Comparison of ENCODE assay signal across 18 cellular contexts in the genomic region with DNA sequence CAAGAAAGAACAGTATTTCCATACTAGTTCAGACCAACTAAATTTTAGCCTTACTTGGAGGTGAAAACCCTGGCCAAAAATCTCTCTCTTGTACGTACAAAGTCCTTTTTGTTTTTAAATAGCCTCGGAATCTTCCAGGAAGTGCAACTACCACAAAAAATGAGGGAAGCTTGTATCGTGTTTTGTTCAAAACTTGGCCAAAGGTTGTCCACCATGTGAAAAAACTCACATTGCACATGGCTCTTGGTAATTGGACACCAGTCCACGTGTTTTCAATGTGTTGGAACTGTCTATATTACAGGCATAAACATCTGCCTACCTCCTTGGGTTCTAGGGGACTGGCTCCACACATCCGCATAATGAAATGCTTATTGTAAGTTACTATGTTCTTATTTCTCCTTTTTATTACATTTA. TPM values are rescaled to one million over a fixed set of nuclear protein-coding genes. Genes with fewer than 3 reads are reported as not detected.
A peak's percentile ranks its signal among the peaks of the same experiment; 100 is the strongest.
DNase-seq lines count a peak whose midpoint lies in the region; ATAC-seq and TF ChIP-seq lines count a peak whose summit lies in the region.
"Had no signal": no experiment of that assay in that cellular context is flagged by ENCODE, and none has a peak within 500 bp of the region (broad histone marks: within the 10 kb centered on the region; RNA-seq: fewer than 3 reads in every experiment).

No MANE protein-coding gene starts in this region.

- no peak overlapping the region for H3K4me2 ChIP-seq in OCI-LY7 (ENCODE audit: low read length)

- no TSS peak for BruUV-seq in OCI-LY7 (replicated peaks; lab: Mats Ljungman, UMichigan)

- H4K20me1 ChIP-seq in OCI-LY7 (ENCODE audit: insufficient read depth, low read length), result no peaks in the 10 kb centered on the region

- intact Hi-C loops in OCI-LY7 (cut with micrococcal nuclease; ENCODE audit: unreplicated experiment), result no loop called here

- H3K27me3 ChIP-seq in skeletal muscle tissue (ENCODE audit: control insufficient read depth in 3 of 3, insufficient read depth in 3 of 3, low read length in 3 of 3), result no peaks in the 10 kb centered on the region
- H3K27me3 ChIP-seq: BLaER1 treated with 17β-estradiol and CSF1 and Interleukin-3, amounts not matched to agents 10 nM and 100 nM; left lung; upper lobe of left lung had no signal

- H3K4me1 ChIP-seq in skeletal muscle tissue (ENCODE audit: control insufficient read depth in 3 of 3, insufficient read depth in 3 of 3, low read length in 3 of 3), result peaks cover 9 to 13% (median 12%) of the 10 kb centered on the region in 3 donors
- H3K4me1 ChIP-seq in OCI-LY7 (ENCODE audit: insufficient read depth, low read length, poor library complexity, severe bottlenecking), result no peaks in the 10 kb centered on the region

- TF ChIP-seq CTCF in astrocyte of the spinal cord (IDR thresholded peaks at IDR 0.05; ENCODE audit: low read depth, low read length) (no peak), foreskin fibroblast (IDR thresholded peaks at IDR 0.05; ENCODE audit: low read depth, low read length) (no peak), OCI-LY7 (conservative IDR thresholded peaks at IDR 0.05; ENCODE audit: low read length) (no peak)

- CTCF ChIA-PET in OCI-LY7 (lab: Charles Lee; ENCODE audit: unreplicated experiment), result interaction anchor here (0.6 kb wide), 1 partner anchor 50 kb away, joined by 3 read pairs; no protein-coding TSS in a partner anchor

- H3K36me3 ChIP-seq in skeletal muscle tissue (ENCODE audit: control insufficient read depth in 3 of 3, insufficient read depth in 3 of 3, low read length in 3 of 3) (peaks cover 3 to 9% (median 8%) of the 10 kb centered on the region in 3 donors), OCI-LY7 (ENCODE audit: insufficient read depth, low read length) (peaks cover 12% of the 10 kb centered on the region; the same call in 1 of the 2 replicates)

- no peaks in the 10 kb centered on the region for H3K9me3 ChIP-seq in skeletal muscle tissue (ENCODE audit: control insufficient read depth in 3 of 3, low read length in 3 of 3)
- H3K9me3 ChIP-seq in OCI-LY7 (ENCODE audit: low read length), result no peaks in the 10 kb centered on the region
- H3K9me3 ChIP-seq: BLaER1 treated with 17β-estradiol and CSF1 and Interleukin-3, amounts not matched to agents 10 nM and 100 nM; left lung; upper lobe of left lung had no signal

- ATAC-seq in GM18873 (IDR thresholded peaks at IDR 0.05; ENCODE audit: low FRiP score, unreplicated experiment), result no peak
- ATAC-seq: effector memory CD8-positive, alpha-beta T cell; left lung; natural killer cell had no signal

- in situ Hi-C loops in astrocyte of the spinal cord (cut with HindIII; ENCODE audit: low sequenced_read_pairs), result no loop called here

- peak overlapping the region; percentile 62 for H3K27ac ChIP-seq in skeletal muscle tissue (ENCODE audit: low read depth, low read length)
- no peak overlapping the region for H3K27ac ChIP-seq in OCI-LY7 (ENCODE audit: low read depth, low read length, poor library complexity, severe bottlenecking)

- H2AFZ ChIP-seq in OCI-LY7 (ENCODE audit: low read length), result no peak overlapping the region

- DNase-seq in GM03348 (ENCODE audit: low spot score) (peak; percentile 33), astrocyte of the spinal cord (ENCODE audit: low read depth, low spot score) (peak; percentile 27), foreskin fibroblast (peak; percentile 77 to 87), NOMO-1 (lab: John Stamatoyannopoulos, UW; ENCODE audit: unreplicated experiment in 2 of 2) (no peak), hippocampal formation (lab: John Stamatoyannopoulos, UW) (no peak), OCI-LY7 (ENCODE audit: low spot score) (no peak)
- DNase-seq: activated CD4-positive, alpha-beta T cell treated with anti-CD3 and anti-CD28 coated beads for 48 hours; activated T-cell treated with anti-CD3 and anti-CD28 coated beads for 4 hours; effector memory CD8-positive, alpha-beta T cell; KG1; left lung; natural killer cell; NCI-H226; stimulated activated CD4-positive, alpha-beta T cell treated with anti-CD3 and anti-CD28 coated beads, Interleukin-4, amount 100 ng/mL, for 4 hours; upper lobe of left lung had no signal

- H3K4me3 ChIP-seq in astrocyte of the spinal cord (ENCODE audit: low read depth, low read length) (no peak overlapping the region), foreskin fibroblast (ENCODE audit: low read depth in 1 of 2, low read length in 2 of 2) (no peak overlapping the region), skeletal muscle tissue (ENCODE audit: low read length in 3 of 3) (no peak overlapping the region), OCI-LY7 (ENCODE audit: low read depth, low read length, poor library complexity, severe bottlenecking) (no peak overlapping the region)
- H3K4me3 ChIP-seq: BLaER1 treated with 17β-estradiol and CSF1 and Interleukin-3, amounts not matched to agents 10 nM and 100 nM; left lung; upper lobe of left lung had no signal

- no peak overlapping the region for H3K9ac ChIP-seq in skeletal muscle tissue (ENCODE audit: low read depth in 1 of 3, low read length in 3 of 3)
- H3K9ac ChIP-seq: BLaER1 treated with 17β-estradiol and CSF1 and Interleukin-3, amounts not matched to agents 10 nM and 100 nM had no signal

- no peaks in the 10 kb centered on the region for H3K9me2 ChIP-seq in OCI-LY7 (ENCODE audit: insufficient read depth, low read length)

- POLR2A ChIA-PET in OCI-LY7 (lab: Charles Lee), result no interaction called here

- no peaks in the 10 kb centered on the region for H3K79me2 ChIP-seq in OCI-LY7 (ENCODE audit: insufficient read depth, low read depth, low read length)

RNA-seq across cellular contexts. Expression of a gene that starts 15.2 kb away (rescaled TPM):
- total RNA-seq in skeletal muscle tissue, result 28.2 TPM
- total RNA-seq in OCI-LY7 (2014; rRNA removed; shearing (Covaris generic)), result 77.8 and 115 TPM in 2 replicates
- total RNA-seq in OCI-LY7 (2022), result 68.0 and 77.3 TPM in 2 replicates

RNA-seq across cellular contexts. Expression of a gene that starts 15.6 kb away (rescaled TPM):
- total RNA-seq in skeletal muscle tissue (5.7 TPM), OCI-LY7 (2022) (18.9 and 26.6 TPM in 2 replicates)
- 15.5 and 24.6 TPM in 2 replicates for total RNA-seq in OCI-LY7 (2014; rRNA removed; shearing (Covaris generic))

RNA-seq across cellular contexts. Expression of a gene that starts 27.0 kb away (rescaled TPM):
- 24.5 TPM for total RNA-seq in skeletal muscle tissue
- total RNA-seq in OCI-LY7 (2014; rRNA removed; shearing (Covaris generic)), result 111 and 145 TPM in 2 replicates
- 161 and 167 TPM in 2 replicates for total RNA-seq in OCI-LY7 (2022)

RNA-seq across cellular contexts. Expression of a gene that starts 44.5 kb away (rescaled TPM):
- total RNA-seq in skeletal muscle tissue, result 13.6 TPM
- 30.5 and 34.3 TPM in 2 replicates for total RNA-seq in OCI-LY7 (2014; rRNA removed; shearing (Covaris generic))
- 89.2 and 101 TPM in 2 replicates for total RNA-seq in OCI-LY7 (2022)

Comparison
In these comparisons a context has a peak if more than half of its experiments do, and no peak if none do; other contexts are left out.
1. DNase-seq: peak in GM03348 (single experiment), astrocyte of the spinal cord (single experiment) and foreskin fibroblast (2 of 2); none in NOMO-1 (0 of 2), hippocampal formation (0 of 2) and OCI-LY7 (single experiment).